21 cellular contexts compared by ENCODE assay signal in genomic region chr13:38680912-38681311, GRCh38. TPM values are rescaled to one million over a fixed set of nuclear protein-coding genes. Genes with fewer than 3 reads are reported as not detected.
DNase-seq lines count a peak whose midpoint lies in the region; ATAC-seq and TF ChIP-seq lines count a peak whose summit lies in the region.
"Had no signal": no experiment of that assay in that cellular context is flagged by ENCODE, and none has a peak within 500 bp of the region (broad histone marks: within the 10 kb centered on the region; RNA-seq: fewer than 3 reads in every experiment).

No MANE protein-coding gene starts in this region.

- no peak overlapping the region for H3K4me2 ChIP-seq in neuronal stem cell (ENCODE audit: insufficient read depth, low read length, poor library complexity, severe bottlenecking)
- H3K4me2 ChIP-seq: A549 had no signal

- H2BK15ac ChIP-seq in neuronal stem cell (ENCODE audit: low read length) = no peak overlapping the region

- H3K36me3 ChIP-seq in neuronal stem cell (replicated peaks in 1 of 2; ENCODE audit: control insufficient read depth in 2 of 2, insufficient read depth in 2 of 2, low read length in 2 of 2) = no peaks in the 10 kb centered on the region
- H3K36me3 ChIP-seq in WERI-Rb-1 = no peaks in the 10 kb centered on the region

- DNase-seq in OCI-M1 (lab: John Stamatoyannopoulos, UW) = peak; percentile 36
- DNase-seq in kidney tubule cell (ENCODE audit: low spot score) = peak; percentile 25
- DNase-seq in neuronal stem cell (ENCODE audit: low spot score) = no peak
- no peak for DNase-seq in sciatic nerve (ENCODE audit: low spot score)
- no peak for DNase-seq in activated CD4-positive, alpha-beta T cell treated with anti-CD3 and anti-CD28 coated beads, Interleukin-2, amount 50 U/mL, for 1 hour
- DNase-seq in WERI-Rb-1 = no peak
- no peak for DNase-seq in NCI-H748 (lab: John Stamatoyannopoulos, UW; ENCODE audit: unreplicated experiment)
- no peak for DNase-seq in UCSD-AML1 (lab: John Stamatoyannopoulos, UW; ENCODE audit: unreplicated experiment)
- DNase-seq: AML-193; Caco-2; CD4-positive, alpha-beta T cell; GDM1; H7; HFFc6 had no signal

- H3K27ac ChIP-seq in neuronal stem cell (replicated peaks; ENCODE audit: low read length) (no peak overlapping the region), WERI-Rb-1 (no peak overlapping the region)
- H3K27ac ChIP-seq: 22Rv1, A549, C4-2B, HL-60 had no signal

- no peak overlapping the region for H2BK5ac ChIP-seq in neuronal stem cell (ENCODE audit: low read length)

- TF ChIP-seq CTCF in WERI-Rb-1 (IDR thresholded peaks at IDR 0.05; ENCODE audit: low read depth, low read length) = no peak

- intact Hi-C loops in sciatic nerve (cut with DNase I) = no loop called here

- H3K9me3 ChIP-seq in neuronal stem cell (replicated peaks in 1 of 2; ENCODE audit: control insufficient read depth in 2 of 2, insufficient read depth in 1 of 2, low read depth in 1 of 2, low read length in 2 of 2) (no peaks in the 10 kb centered on the region), WERI-Rb-1 (ENCODE audit: severe bottlenecking) (no peaks in the 10 kb centered on the region)
- H3K9me3 ChIP-seq: A549, Caco-2 had no signal

- no peak overlapping the region for H3K14ac ChIP-seq in neuronal stem cell (ENCODE audit: low read length)

- H2BK120ac ChIP-seq in neuronal stem cell (ENCODE audit: low read depth, low read length) = no peak overlapping the region

- no peak overlapping the region for H2BK12ac ChIP-seq in neuronal stem cell (ENCODE audit: low read length)

- no peak overlapping the region for H3K4me3 ChIP-seq in neuronal stem cell (ENCODE audit: low read length in 2 of 2)
- no peak overlapping the region for H3K4me3 ChIP-seq in WERI-Rb-1 (ENCODE audit: low read depth, low read length)
- H3K4me3 ChIP-seq: A549, GM23338 had no signal

- H4K91ac ChIP-seq in neuronal stem cell (ENCODE audit: low read depth, low read length, poor library complexity) = no peak overlapping the region

- peak; percentile 55 for ATAC-seq in sciatic nerve
- ATAC-seq: A549, GM23338, HCT116 had no signal

- H3K27me3 ChIP-seq in neuronal stem cell (ENCODE audit: control insufficient read depth in 3 of 3, insufficient read depth in 3 of 3, low read depth in 1 of 3, low read length in 3 of 3) (no peaks in the 10 kb centered on the region), WERI-Rb-1 (ENCODE audit: insufficient read depth, low read depth, severe bottlenecking) (no peaks in the 10 kb centered on the region)

- H3K18ac ChIP-seq in neuronal stem cell (ENCODE audit: low read length) = no peak overlapping the region

- no CpG with 5 or more reads among the region's 1 CpG for WGBS in neuronal stem cell (ENCODE audit: extremely low coverage in 2 of 2, insufficient read length in 2 of 2, insufficient replicate concordance in 1 of 2), 2 donors

- H2AK5ac ChIP-seq in neuronal stem cell (ENCODE audit: low read depth, low read length) = no peak overlapping the region

- H4K8ac ChIP-seq in neuronal stem cell (ENCODE audit: low read depth, low read length) = no peak overlapping the region

- no peaks in the 10 kb centered on the region for H3K79me1 ChIP-seq in neuronal stem cell (ENCODE audit: low read depth, low read length)

- H3K9ac ChIP-seq in neuronal stem cell (ENCODE audit: low read depth, low read length, poor library complexity) = no peak overlapping the region

- peaks cover 0 to 9% of the 10 kb centered on the region in 2 donors for H3K4me1 ChIP-seq in neuronal stem cell (ENCODE audit: control insufficient read depth in 2 of 2, insufficient read depth in 1 of 2, low read depth in 1 of 2, low read length in 2 of 2)
- H3K4me1 ChIP-seq: A549 had no signal

- no peak overlapping the region for H3K23ac ChIP-seq in neuronal stem cell (ENCODE audit: low read depth, low read length, poor library complexity)

- H3K4ac ChIP-seq in neuronal stem cell (ENCODE audit: low read length) = no peak overlapping the region

- H2AFZ ChIP-seq in neuronal stem cell (ENCODE audit: low read length) = peak overlapping the region; percentile 48

RNA-seq across cellular contexts. Expression of gene FREM2, which starts 6.0 kb away (rescaled TPM):
- 3.8 TPM for polyA plus RNA-seq in neuronal stem cell (2013, experiment 1 of 2)
- polyA plus RNA-seq in neuronal stem cell (2013, experiment 2 of 2) = 3.6 TPM
- 9.2 TPM for total RNA-seq in sciatic nerve
- total RNA-seq: CD4-positive, alpha-beta T cell; HFFc6 had no signal
- polyA plus RNA-seq: A549, BJ had no signal

Comparison
In these comparisons a context has a peak if more than half of its experiments do, and no peak if none do; other contexts are left out.
1. DNase-seq: peak in OCI-M1 (single experiment) and kidney tubule cell (single experiment); none in neuronal stem cell (single experiment), sciatic nerve (single experiment), activated CD4-positive, alpha-beta T cell treated with anti-CD3 and anti-CD28 coated beads, Interleukin-2, amount 50 U/mL, for 1 hour (single experiment), WERI-Rb-1 (single experiment), NCI-H748 (single experiment) and UCSD-AML1 (single experiment).